Comparison of ENCODE assay signal across 8 cellular contexts in the genomic region with DNA sequence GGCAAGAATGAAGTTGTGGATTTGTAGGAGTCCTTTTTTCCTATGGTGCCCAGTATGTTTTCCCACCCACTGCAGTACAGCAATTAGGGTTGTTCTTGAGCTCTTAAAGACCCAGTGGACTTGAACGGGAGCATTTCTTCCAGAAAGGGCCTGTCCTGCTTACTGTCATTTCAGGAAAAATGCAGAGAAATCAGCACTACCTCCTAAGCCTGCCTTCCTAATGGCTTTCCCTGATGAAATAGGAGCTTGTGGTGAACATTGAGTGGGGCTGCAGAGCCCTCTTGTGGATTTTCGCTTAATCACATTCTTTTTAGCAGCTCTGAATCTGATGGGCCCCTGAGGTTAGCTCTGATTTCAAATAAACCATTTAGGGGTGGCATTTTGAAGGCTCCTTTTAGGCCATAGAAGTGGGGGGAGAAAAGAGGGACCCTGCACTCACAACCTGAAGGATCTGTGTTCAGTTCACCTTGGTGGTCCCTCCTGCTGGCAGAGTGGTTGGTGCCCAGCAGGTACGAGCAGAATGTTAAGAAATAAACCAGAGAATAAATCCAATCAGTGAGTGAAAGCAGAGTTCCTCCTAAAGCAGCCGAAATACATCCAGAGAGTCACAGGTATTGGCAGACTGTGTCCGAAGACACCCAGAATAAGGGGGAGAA.
A peak's percentile ranks its signal among the peaks of the same experiment; 100 is the strongest.
DNase-seq lines count a peak whose midpoint lies in the region; ATAC-seq and TF ChIP-seq lines count a peak whose summit lies in the region.

No MANE protein-coding gene starts in this region.

- peak; percentile 82 for ATAC-seq in GM21367 (IDR thresholded peaks at IDR 0.05; ENCODE audit: unreplicated experiment)

- H3K4me3 ChIP-seq in foreskin fibroblast (ENCODE audit: low read depth in 1 of 2, low read length in 2 of 2) (no peak overlapping the region), neuron (ENCODE audit: low read length) (no peak overlapping the region)

- peak overlapping the region; percentile 47 for H2AFZ ChIP-seq in neuron (ENCODE audit: low read depth, low read length)

- peak; percentile 68 for TF ChIP-seq CTCF in foreskin fibroblast (IDR thresholded peaks at IDR 0.05; ENCODE audit: low read depth, low read length)
- peak; percentile 88 for TF ChIP-seq CTCF in type B pancreatic cell (conservative IDR thresholded peaks at IDR 0.05)

- H3K36me3 Mint-ChIP-seq in type B pancreatic cell: peaks cover 3% of the 10 kb centered on the region

- H3K4me3 Mint-ChIP-seq in type B pancreatic cell: no peak overlapping the region

- no peaks in the 10 kb centered on the region for H3K27me3 ChIP-seq in neuron (ENCODE audit: insufficient read depth, low read length)

- H3K4me1 Mint-ChIP-seq in type B pancreatic cell (ENCODE audit: unreplicated experiment): peaks cover 20% of the 10 kb centered on the region

- no peaks in the 10 kb centered on the region for H3K27me3 Mint-ChIP-seq in type B pancreatic cell

- H3K27ac Mint-ChIP-seq in type B pancreatic cell: no peak overlapping the region

- H3K4me1 ChIP-seq in neuron (ENCODE audit: insufficient read depth, low read length): peaks cover 2% of the 10 kb centered on the region

- no peaks in the 10 kb centered on the region for H3K9me3 Mint-ChIP-seq in type B pancreatic cell

- DNase-seq in DMS53 (lab: John Stamatoyannopoulos, UW) (peak; percentile 79), HuH-7.5 (ENCODE audit: low spot score) (peak; percentile 30), OCI-M1 (lab: John Stamatoyannopoulos, UW) (peak; percentile 86), foreskin fibroblast (peak; percentile 78 to 92), type B pancreatic cell (ENCODE audit: extremely low spot score, unreplicated experiment) (no peak)
- peak; percentile 11 for DNase-seq in activated T-helper 9 cell treated with anti-CD3 and anti-CD28 coated beads, Interleukin-2, amount 50 U/mL, for 16 hours (ENCODE audit: low read depth)

- H3K36me3 ChIP-seq in neuron (ENCODE audit: insufficient read depth, low read length): no peaks in the 10 kb centered on the region

- H3K9me3 ChIP-seq in neuron (ENCODE audit: low read length): no peaks in the 10 kb centered on the region
